Comparison of ENCODE assay signal across 10 cellular contexts in the genomic region with DNA sequence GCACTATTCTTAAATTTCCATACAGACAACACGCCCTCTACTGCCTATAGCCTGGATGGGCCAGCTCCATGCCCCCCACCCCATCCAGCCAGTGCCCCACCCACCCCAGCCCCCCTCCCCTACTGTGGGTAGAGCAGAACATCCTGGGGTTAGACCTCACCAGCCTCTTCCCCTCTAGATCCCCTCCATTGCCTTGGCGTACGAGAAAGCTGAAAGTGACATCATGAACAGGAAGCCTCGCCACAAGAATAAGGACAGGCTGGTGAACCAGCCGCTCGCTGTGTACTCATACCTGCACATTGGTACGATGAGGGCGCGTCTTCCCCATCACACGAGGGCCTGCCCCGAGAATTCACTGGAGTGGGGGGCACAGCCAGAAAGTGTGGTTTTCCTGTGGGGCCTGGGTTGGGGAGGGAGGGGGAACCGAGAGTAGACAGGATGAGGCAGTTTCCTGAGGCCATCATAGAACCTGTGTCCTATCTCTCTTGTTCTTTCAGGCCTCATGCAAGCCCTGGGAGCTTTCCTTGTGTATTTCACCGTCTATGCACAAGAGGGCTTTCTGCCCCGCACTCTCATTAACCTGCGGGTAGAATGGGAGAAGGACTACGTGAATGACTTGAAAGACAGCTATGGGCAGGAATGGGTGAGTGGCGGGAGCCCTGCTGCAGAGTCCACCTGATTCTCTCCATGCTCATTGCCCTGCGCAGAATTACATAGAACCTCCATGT. TPM values are rescaled to one million over a fixed set of nuclear protein-coding genes. Genes with fewer than 3 reads are reported as not detected.
DNase-seq lines count a peak whose midpoint lies in the region; ATAC-seq lines count a peak whose summit lies in the region.
"Had no signal": no experiment of that assay in that cellular context is flagged by ENCODE, and none has a peak within 500 bp of the region (broad histone marks: within the 10 kb centered on the region; RNA-seq: fewer than 3 reads in every experiment).

No MANE protein-coding gene starts in this region.

- H3K4me3 Mint-ChIP-seq in activated CD4-positive, alpha-beta T cell treated with anti-CD3 and anti-CD28 coated beads, Interleukin-2, amount 10 ng/mL, durations not matched to agents 7 days and 5 days, result no peak overlapping the region
- H3K4me3 Mint-ChIP-seq in naive thymus-derived CD8-positive, alpha-beta T cell, result peak overlapping the region; percentile 27 to 76 (median 72)
- H3K4me3 Mint-ChIP-seq: brain, neural crest cell had no signal

- no peaks in the 10 kb centered on the region for H3K9me3 Mint-ChIP-seq in activated CD4-positive, alpha-beta T cell treated with anti-CD3 and anti-CD28 coated beads, Interleukin-2, amount 10 ng/mL, durations not matched to agents 7 days and 5 days
- H3K9me3 Mint-ChIP-seq in naive thymus-derived CD8-positive, alpha-beta T cell, result no peaks in the 10 kb centered on the region
- H3K9me3 Mint-ChIP-seq: brain, neural crest cell had no signal

- H3K36me3 Mint-ChIP-seq in activated CD4-positive, alpha-beta T cell treated with anti-CD3 and anti-CD28 coated beads, Interleukin-2, amount 10 ng/mL, durations not matched to agents 7 days and 5 days (ENCODE audit: low read depth), result no peaks in the 10 kb centered on the region
- no peaks in the 10 kb centered on the region for H3K36me3 Mint-ChIP-seq in naive thymus-derived CD8-positive, alpha-beta T cell
- H3K36me3 Mint-ChIP-seq: brain had no signal

- H3K4me1 Mint-ChIP-seq in activated CD4-positive, alpha-beta T cell treated with anti-CD3 and anti-CD28 coated beads, Interleukin-2, amount 10 ng/mL, durations not matched to agents 7 days and 5 days, result peaks cover 30% of the 10 kb centered on the region
- peaks cover 8 to 21% (median 15%) of the 10 kb centered on the region in 4 donors for H3K4me1 Mint-ChIP-seq in naive thymus-derived CD8-positive, alpha-beta T cell
- H3K4me1 Mint-ChIP-seq: brain, neural crest cell had no signal

- CTCF ChIA-PET in activated CD4-positive, alpha-beta T cell treated with anti-CD3 and anti-CD28 coated beads, Interleukin-2, amount 10 ng/mL, durations not matched to agents 7 days and 5 days (lab: Charles Lee), result interaction anchor here (0.5 to 2.2 kb wide), 10 partner anchors 10 to 1323 kb away, joined by 3 to 10 read pairs (median 4); no protein-coding TSS in a partner anchor

- peak overlapping the region; percentile 78 for H3K27ac Mint-ChIP-seq in activated CD4-positive, alpha-beta T cell treated with anti-CD3 and anti-CD28 coated beads, Interleukin-2, amount 10 ng/mL, durations not matched to agents 7 days and 5 days
- H3K27ac Mint-ChIP-seq in naive thymus-derived CD8-positive, alpha-beta T cell, result peak overlapping the region; percentile 55 to 96 (median 92)
- H3K27ac Mint-ChIP-seq: brain had no signal

- peak; percentile 81 for DNase-seq in activated CD4-positive, alpha-beta T cell treated with anti-CD3 and anti-CD28 coated beads, Interleukin-2, amount 10 ng/mL, durations not matched to agents 7 days and 5 days
- DNase-seq in naive thymus-derived CD8-positive, alpha-beta T cell, result peak; percentile 25 to 87 (median 70)
- DNase-seq in NCI-H1694 (lab: John Stamatoyannopoulos, UW) (no peak), NCI-H1436 treated with DMSO at 0.1 percent for 48 hours (lab: John Stamatoyannopoulos, UW) (no peak), left lobe of liver (ENCODE audit: low spot score) (no peak), SIG-M5 (lab: John Stamatoyannopoulos, UW) (no peak)

- POLR2A ChIA-PET in activated CD4-positive, alpha-beta T cell treated with anti-CD3 and anti-CD28 coated beads, Interleukin-2, amount 10 ng/mL, durations not matched to agents 7 days and 5 days (lab: Charles Lee), result no interaction called here
- POLR2A ChIA-PET in naive thymus-derived CD8-positive, alpha-beta T cell (lab: Charles Lee), result interaction anchor here (1.0 kb wide), 1 partner anchor 90 kb away, joined by 4 read pairs; no protein-coding TSS in a partner anchor

- peaks cover 5% of the 10 kb centered on the region for H3K27me3 Mint-ChIP-seq in activated CD4-positive, alpha-beta T cell treated with anti-CD3 and anti-CD28 coated beads, Interleukin-2, amount 10 ng/mL, durations not matched to agents 7 days and 5 days
- H3K27me3 Mint-ChIP-seq in naive thymus-derived CD8-positive, alpha-beta T cell, result peaks cover 0 to 2% (median 0%) of the 10 kb centered on the region in 5 donors

- ATAC-seq in GM18499 (IDR thresholded peaks at IDR 0.05; ENCODE audit: insufficient read depth, unreplicated experiment) (peak; percentile 55), HG03045 (IDR thresholded peaks at IDR 0.05; ENCODE audit: unreplicated experiment) (peak; percentile 73), left lobe of liver (no peak)
- ATAC-seq in naive thymus-derived CD8-positive, alpha-beta T cell, result peak; percentile 97 to 99

RNA-seq across cellular contexts. Expression of gene ATP12A, which starts 29.1 kb away (rescaled TPM):
- under 1 TPM; 0.27 TPM for total RNA-seq in activated CD4-positive, alpha-beta T cell treated with anti-CD3 and anti-CD28 coated beads, Interleukin-2, amount 10 ng/mL, durations not matched to agents 7 days and 5 days
- total RNA-seq in naive thymus-derived CD8-positive, alpha-beta T cell, result not detected
- polyA plus RNA-seq in naive thymus-derived CD8-positive, alpha-beta T cell, result not detected
- total RNA-seq in left lobe of liver, result not detected

RNA-seq across cellular contexts. Expression of gene RNF17, which starts 54.6 kb away (rescaled TPM):
- total RNA-seq in activated CD4-positive, alpha-beta T cell treated with anti-CD3 and anti-CD28 coated beads, Interleukin-2, amount 10 ng/mL, durations not matched to agents 7 days and 5 days, result under 1 TPM; 0.29 to 0.42 TPM
- not detected for total RNA-seq in naive thymus-derived CD8-positive, alpha-beta T cell
- polyA plus RNA-seq in naive thymus-derived CD8-positive, alpha-beta T cell, result under 1 TPM in 1 of 3 donors, not detected in 2; 0.64 TPM
- 0.33 TPM for total RNA-seq in left lobe of liver
- total RNA-seq: neural crest cell had no signal

Comparison
In these comparisons a context has a peak if more than half of its experiments do, and no peak if none do; other contexts are left out.
1. DNase-seq: peak in activated CD4-positive, alpha-beta T cell treated with anti-CD3 and anti-CD28 coated beads, Interleukin-2, amount 10 ng/mL, durations not matched to agents 7 days and 5 days (single experiment) and naive thymus-derived CD8-positive, alpha-beta T cell (10 of 10); none in NCI-H1694 (single experiment), NCI-H1436 treated with DMSO at 0.1 percent for 48 hours (single experiment), left lobe of liver (single experiment) and SIG-M5 (single experiment).